Comparison of ENCODE assay signal across 10 cellular contexts in genomic region chr3:57758686-57759085, GRCh38. TPM values are rescaled to one million over a fixed set of nuclear protein-coding genes. Genes with fewer than 3 reads are reported as not detected.
DNase-seq lines count a peak whose midpoint lies in the region; ATAC-seq and TF ChIP-seq lines count a peak whose summit lies in the region.
"Had no signal": no experiment of that assay in that cellular context is flagged by ENCODE, and none has a peak within 500 bp of the region (broad histone marks: within the 10 kb centered on the region; RNA-seq: fewer than 3 reads in every experiment).

No MANE protein-coding gene starts in this region.

- no peak overlapping the region for H3K27ac Mint-ChIP-seq in activated CD4-positive, alpha-beta T cell treated with anti-CD3 and anti-CD28 coated beads, Interleukin-2, amount 10 ng/mL, durations not matched to agents 7 days and 5 days
- no peak overlapping the region for H3K27ac Mint-ChIP-seq in activated T-helper 1 cell treated with anti-CD3 and anti-CD28 coated beads, Interleukin-12 subunit alpha, Interleukin-12 subunit beta, Interleukin-2, Interleukin-4 antibody, amounts not matched to agents 30 ng/mL and 10 ng/mL and 1 ng/mL, durations not matched to agents 14 hours and 24 hours and 36 hours
- H3K27ac Mint-ChIP-seq: memory B cell had no signal

- peak overlapping the region; percentile 98 for H3K4me3 Mint-ChIP-seq in activated CD4-positive, alpha-beta T cell treated with anti-CD3 and anti-CD28 coated beads, Interleukin-2, amount 10 ng/mL, durations not matched to agents 7 days and 5 days
- H3K4me3 Mint-ChIP-seq in activated T-helper 1 cell treated with anti-CD3 and anti-CD28 coated beads, Interleukin-12 subunit alpha, Interleukin-12 subunit beta, Interleukin-2, Interleukin-4 antibody, amounts not matched to agents 30 ng/mL and 10 ng/mL and 1 ng/mL, durations not matched to agents 14 hours and 24 hours and 36 hours = peak overlapping the region; percentile 98

- H3K4me3 ChIP-seq in iPS-11a (ENCODE audit: low read depth, low read length) (peak overlapping the region; percentile 83), smooth muscle cell (peak overlapping the region; percentile 88)

- peaks cover 61% of the 10 kb centered on the region for H3K79me2 ChIP-seq in smooth muscle cell (ENCODE audit: low read depth)

- no peak for TF ChIP-seq CTCF in smooth muscle cell (IDR thresholded peaks at IDR 0.05; ENCODE audit: borderline replicate concordance, insufficient read depth, poor library complexity, severe bottlenecking)

- DNase-seq in activated CD4-positive, alpha-beta T cell treated with anti-CD3 and anti-CD28 coated beads, Interleukin-2, amount 10 ng/mL, durations not matched to agents 7 days and 5 days = no peak
- no peak for DNase-seq in activated CD4-positive, alpha-beta T cell treated with anti-CD3 and anti-CD28 coated beads for 48 hours
- no peak for DNase-seq in activated T-helper 1 cell treated with anti-CD3 and anti-CD28 coated beads, Interleukin-12 subunit alpha, Interleukin-12 subunit beta, Interleukin-2, Interleukin-4 antibody, amounts not matched to agents 30 ng/mL and 10 ng/mL and 1 ng/mL, durations not matched to agents 14 hours and 24 hours and 36 hours (ENCODE audit: low spot score)
- DNase-seq in smooth muscle cell (lab: John Stamatoyannopoulos, UW; ENCODE audit: unreplicated experiment) (no peak), SIG-M5 treated with dmso at 0.1 percent for 504 hours (lab: John Stamatoyannopoulos, UW; ENCODE audit: unreplicated experiment) (no peak)
- no peak for DNase-seq in activated CD8-positive, alpha-beta memory T cell treated with anti-CD3 and anti-CD28 coated beads, Interleukin-2, amount 50 U/mL, for 48 hours
- DNase-seq: anterior cingulate cortex had no signal

- H3F3A ChIP-seq in smooth muscle cell (ENCODE audit: low read depth) = no peaks in the 10 kb centered on the region

- no peaks in the 10 kb centered on the region for H3K27me3 ChIP-seq in smooth muscle cell (ENCODE audit: low read depth)

- no peaks in the 10 kb centered on the region for H3K9me3 Mint-ChIP-seq in activated CD4-positive, alpha-beta T cell treated with anti-CD3 and anti-CD28 coated beads, Interleukin-2, amount 10 ng/mL, durations not matched to agents 7 days and 5 days
- H3K9me3 Mint-ChIP-seq in activated T-helper 1 cell treated with anti-CD3 and anti-CD28 coated beads, Interleukin-12 subunit alpha, Interleukin-12 subunit beta, Interleukin-2, Interleukin-4 antibody, amounts not matched to agents 30 ng/mL and 10 ng/mL and 1 ng/mL, durations not matched to agents 14 hours and 24 hours and 36 hours = no peaks in the 10 kb centered on the region
- H3K9me3 Mint-ChIP-seq: memory B cell had no signal

- H4K20me1 ChIP-seq in smooth muscle cell (ENCODE audit: low read depth) = peaks cover 66% of the 10 kb centered on the region

- WGBS in smooth muscle cell (ENCODE audit: low lambda C conversion rate) = 91% methylated on average over 2 of the region's 2 CpGs

- intact Hi-C loops in activated T-helper 1 cell treated with anti-CD3 and anti-CD28 coated beads, Interleukin-12 subunit alpha, Interleukin-12 subunit beta, Interleukin-2, Interleukin-4 antibody, amounts not matched to agents 30 ng/mL and 10 ng/mL and 1 ng/mL, durations not matched to agents 14 hours and 24 hours and 36 hours (cut with micrococcal nuclease) = loop anchor here (5.0 kb wide), 2 partner anchors 44 to 99 kb away; no protein-coding TSS in a partner anchor

- no peak for ATAC-seq in GM19452 (IDR thresholded peaks at IDR 0.05; ENCODE audit: unreplicated experiment)

- H3K4me1 Mint-ChIP-seq in activated CD4-positive, alpha-beta T cell treated with anti-CD3 and anti-CD28 coated beads, Interleukin-2, amount 10 ng/mL, durations not matched to agents 7 days and 5 days = peaks cover 55% of the 10 kb centered on the region
- peaks cover 48% of the 10 kb centered on the region for H3K4me1 Mint-ChIP-seq in activated T-helper 1 cell treated with anti-CD3 and anti-CD28 coated beads, Interleukin-12 subunit alpha, Interleukin-12 subunit beta, Interleukin-2, Interleukin-4 antibody, amounts not matched to agents 30 ng/mL and 10 ng/mL and 1 ng/mL, durations not matched to agents 14 hours and 24 hours and 36 hours (ENCODE audit: low read depth)

- H2AFZ ChIP-seq in smooth muscle cell (ENCODE audit: low read depth) = no peak overlapping the region

- no peak overlapping the region for H3K27ac ChIP-seq in smooth muscle cell (ENCODE audit: low read depth)

- H3K9me3 ChIP-seq in smooth muscle cell (replicated peaks; ENCODE audit: low read depth) = no peaks in the 10 kb centered on the region

- H3K36me3 Mint-ChIP-seq in activated CD4-positive, alpha-beta T cell treated with anti-CD3 and anti-CD28 coated beads, Interleukin-2, amount 10 ng/mL, durations not matched to agents 7 days and 5 days (ENCODE audit: low read depth) = peaks cover 43% of the 10 kb centered on the region
- H3K36me3 Mint-ChIP-seq in activated T-helper 1 cell treated with anti-CD3 and anti-CD28 coated beads, Interleukin-12 subunit alpha, Interleukin-12 subunit beta, Interleukin-2, Interleukin-4 antibody, amounts not matched to agents 30 ng/mL and 10 ng/mL and 1 ng/mL, durations not matched to agents 14 hours and 24 hours and 36 hours (ENCODE audit: low read depth) = peaks cover 32% of the 10 kb centered on the region

- no peaks in the 10 kb centered on the region for H3K36me3 ChIP-seq in smooth muscle cell (ENCODE audit: low read depth)

- H3K4me2 ChIP-seq in smooth muscle cell = peak overlapping the region; percentile 88

- no peak overlapping the region for H3K9ac ChIP-seq in smooth muscle cell (ENCODE audit: low read depth)

- H3K4me1 ChIP-seq in smooth muscle cell (ENCODE audit: low read depth) = peaks cover 21% of the 10 kb centered on the region

- CTCF ChIA-PET in activated CD4-positive, alpha-beta T cell treated with anti-CD3 and anti-CD28 coated beads, Interleukin-2, amount 10 ng/mL, durations not matched to agents 7 days and 5 days (lab: Charles Lee) = interaction anchor here (0.5 to 0.6 kb wide), 2 partner anchors 324 to 721 kb away, joined by 3 to 5 read pairs; no protein-coding TSS in a partner anchor

- H3K27me3 Mint-ChIP-seq in activated CD4-positive, alpha-beta T cell treated with anti-CD3 and anti-CD28 coated beads, Interleukin-2, amount 10 ng/mL, durations not matched to agents 7 days and 5 days = peaks cover 5% of the 10 kb centered on the region
- no peaks in the 10 kb centered on the region for H3K27me3 Mint-ChIP-seq in activated T-helper 1 cell treated with anti-CD3 and anti-CD28 coated beads, Interleukin-12 subunit alpha, Interleukin-12 subunit beta, Interleukin-2, Interleukin-4 antibody, amounts not matched to agents 30 ng/mL and 10 ng/mL and 1 ng/mL, durations not matched to agents 14 hours and 24 hours and 36 hours (ENCODE audit: insufficient read depth)
- H3K27me3 Mint-ChIP-seq: memory B cell had no signal

- POLR2A ChIA-PET in activated CD4-positive, alpha-beta T cell treated with anti-CD3 and anti-CD28 coated beads, Interleukin-2, amount 10 ng/mL, durations not matched to agents 7 days and 5 days (lab: Charles Lee) = no interaction called here

RNA-seq across cellular contexts. Expression of gene SLMAP, which starts 2.6 kb away (rescaled TPM):
- total RNA-seq in activated CD4-positive, alpha-beta T cell treated with anti-CD3 and anti-CD28 coated beads, Interleukin-2, amount 10 ng/mL, durations not matched to agents 7 days and 5 days = 10 to 100 TPM; 47.2 to 51.2 TPM
- total RNA-seq in activated T-helper 1 cell treated with anti-CD3 and anti-CD28 coated beads, Interleukin-12 subunit alpha, Interleukin-12 subunit beta, Interleukin-2, Interleukin-4 antibody, amounts not matched to agents 30 ng/mL and 10 ng/mL and 1 ng/mL, durations not matched to agents 14 hours and 24 hours and 36 hours = 60.3 and 64.0 TPM in 2 replicates
- total RNA-seq in smooth muscle cell = 42.8 and 49.6 TPM in 2 replicates
- polyA plus RNA-seq in smooth muscle cell = 18.9 and 19.9 TPM in 2 replicates
